22 cellular contexts compared by ENCODE assay signal in the genomic region with DNA sequence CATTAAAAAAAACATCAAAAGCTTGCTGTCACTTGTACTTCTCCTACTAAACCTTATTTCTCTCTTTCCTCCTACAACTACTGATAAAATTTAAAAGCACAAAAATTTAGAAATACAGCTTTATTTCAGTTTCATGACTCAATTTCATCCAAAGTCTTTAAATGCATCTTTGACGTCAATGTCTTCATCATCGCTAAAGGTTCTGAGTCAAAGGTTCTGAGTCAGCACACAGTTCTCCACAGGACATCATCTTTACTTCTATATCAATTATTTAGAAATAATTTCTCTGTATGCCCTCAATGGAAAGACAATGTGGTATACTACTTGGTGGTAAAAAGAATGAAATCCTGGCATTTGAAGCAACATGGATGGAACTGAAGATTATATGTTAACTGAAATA.
"Had no signal": no experiment of that assay in that cellular context is flagged by ENCODE, and none has a peak within 500 bp of the region (broad histone marks: within the 10 kb centered on the region; RNA-seq: fewer than 3 reads in every experiment).

No MANE protein-coding gene starts in this region.

- ATAC-seq: activated CD4-positive, alpha-beta T cell treated with anti-CD3 and anti-CD28 coated beads for 36 hours; activated CD8-positive, alpha-beta memory T cell treated with anti-CD3 and anti-CD28 coated beads, Interleukin-2, amount 10 ng/mL, durations not matched to agents 7 days and 5 days; left lung; stimulated activated naive CD8-positive, alpha-beta T cell treated with anti-CD3 and anti-CD28 coated beads, Interleukin-15, amount 100 ng/mL, for 72 hours; WTC11 had no signal

- H3K9me3 ChIP-seq: esophagus muscularis mucosa, left lung, right atrium auricular region, suprapubic skin, transverse colon, vagina had no signal

- FAIRE-seq: kidney, TTC549 had no signal

- H3K4me1 ChIP-seq: esophagus muscularis mucosa, left lung, right atrium auricular region, suprapubic skin, transverse colon, vagina had no signal

- H3K4me3 ChIP-seq: esophagus muscularis mucosa, left lung, right atrium auricular region, suprapubic skin, transverse colon, vagina had no signal

- H3K27ac ChIP-seq: brain microvascular endothelial cell, esophagus muscularis mucosa, left lung, right atrium auricular region, suprapubic skin, transverse colon, vagina had no signal

- DNase-seq: activated CD4-positive, alpha-beta memory T cell treated with anti-CD3 and anti-CD28 coated beads, Interleukin-2, amount 10 ng/mL, durations not matched to agents 7 days and 5 days; activated CD4-positive, alpha-beta T cell treated with anti-CD3 and anti-CD28 coated beads for 36 hours; activated CD8-positive, alpha-beta memory T cell treated with anti-CD3 and anti-CD28 coated beads, Interleukin-2, amount 10 ng/mL, durations not matched to agents 7 days and 5 days; activated naive CD8-positive, alpha-beta T cell treated with anti-CD3 and anti-CD28 coated beads, Interleukin-2, amount 10 ng/mL, durations not matched to agents 7 days and 5 days; amygdala; brain microvascular endothelial cell; cortex of kidney; effector CD4-positive, alpha-beta T cell; foreskin melanocyte; glutamatergic neuron; hypothalamus; kidney; left lung; stimulated activated CD4-positive, alpha-beta T cell treated with anti-CD3 and anti-CD28 coated beads, Interleukin-2, amount 100 ng/mL, for 24 hours; stimulated activated naive CD8-positive, alpha-beta T cell treated with anti-CD3 and anti-CD28 coated beads, Interleukin-15, amount 100 ng/mL, for 72 hours; transverse colon had no signal
